13 cellular contexts compared by ENCODE assay signal in genomic region chr2:38290332-38290731, GRCh38.
A peak's percentile ranks its signal among the peaks of the same experiment; 100 is the strongest.
DNase-seq lines count a peak whose midpoint lies in the region; ATAC-seq and TF ChIP-seq lines count a peak whose summit lies in the region.
"Had no signal": no experiment of that assay in that cellular context is flagged by ENCODE, and none has a peak within 500 bp of the region (broad histone marks: within the 10 kb centered on the region; RNA-seq: fewer than 3 reads in every experiment).

No MANE protein-coding gene starts in this region.

- no peak overlapping the region for H3K4me3 Mint-ChIP-seq in nephron progenitor cell
- H3K4me3 Mint-ChIP-seq: CD4-positive, CD25-positive, alpha-beta regulatory T cell had no signal

- no peaks in the 10 kb centered on the region for H3K9me3 Mint-ChIP-seq in nephron progenitor cell

- DNase-seq in right cardiac atrium, result no peak
- DNase-seq in Right ventricle myocardium inferior (ENCODE audit: missing footprints), result no peak
- DNase-seq in NCI-H226, result peak; percentile 25
- DNase-seq in activated CD4-positive, alpha-beta T cell treated with anti-CD3 and anti-CD28 coated beads, Interleukin-2, amount 50 U/mL, for 4 hours, result no peak
- DNase-seq in nephron progenitor cell, result no peak
- DNase-seq: 8988T; AML-193; CD4-positive, CD25-positive, alpha-beta regulatory T cell; DMS79 had no signal

- ATAC-seq in right cardiac atrium (peak; percentile 33 to 43), Right ventricle myocardium inferior (no peak), esophagus mucosa (peak; percentile 16), GM21367 (IDR thresholded peaks at IDR 0.05; ENCODE audit: unreplicated experiment) (no peak)

- no peak overlapping the region for H3K27ac ChIP-seq in right cardiac atrium (ENCODE audit: low read length)
- H3K27ac ChIP-seq: BLaER1 had no signal

- peaks cover 29% of the 10 kb centered on the region for H3K36me3 Mint-ChIP-seq in nephron progenitor cell (ENCODE audit: low read depth)
- H3K36me3 Mint-ChIP-seq: CD4-positive, CD25-positive, alpha-beta regulatory T cell had no signal

- no peaks in the 10 kb centered on the region for H3K27me3 Mint-ChIP-seq in nephron progenitor cell (ENCODE audit: low read depth, poor library complexity)

- WGBS in right cardiac atrium, result 70% methylated on average over 4 of the region's 4 CpGs

- H3K27me3 ChIP-seq in right cardiac atrium (ENCODE audit: control insufficient read depth, insufficient read depth), result no peaks in the 10 kb centered on the region
- H3K27me3 ChIP-seq: BLaER1 had no signal

- TF ChIP-seq CTCF in nephron progenitor cell (IDR thresholded peaks at IDR 0.05), result no peak

- no peak overlapping the region for H3K27ac Mint-ChIP-seq in nephron progenitor cell
- H3K27ac Mint-ChIP-seq: CD4-positive, CD25-positive, alpha-beta regulatory T cell had no signal

- H3K4me1 Mint-ChIP-seq in nephron progenitor cell, result peaks cover under 1% of the 10 kb centered on the region
- H3K4me1 Mint-ChIP-seq: CD4-positive, CD25-positive, alpha-beta regulatory T cell had no signal

- intact Hi-C loops in right cardiac atrium (cut with DNase I) (no loop called here), Right ventricle myocardium inferior (cut with DNase I) (no loop called here)

- H3K4me3 ChIP-seq in right cardiac atrium (ENCODE audit: low read length), result no peak overlapping the region
- H3K4me3 ChIP-seq: BLaER1, HAP-1 had no signal

- no peaks in the 10 kb centered on the region for H3K4me1 ChIP-seq in right cardiac atrium (ENCODE audit: control insufficient read depth, insufficient read depth, low read length)
- H3K4me1 ChIP-seq: BLaER1 had no signal

- no peaks in the 10 kb centered on the region for H3K9me3 ChIP-seq in right cardiac atrium (ENCODE audit: control insufficient read depth, low read length)
- H3K9me3 ChIP-seq: BLaER1, HAP-1 had no signal

Comparison
In these comparisons a context has a peak if more than half of its experiments do, and no peak if none do; other contexts are left out.
1. ATAC-seq: peak in right cardiac atrium (2 of 2) and esophagus mucosa (single experiment); none in Right ventricle myocardium inferior (single experiment) and GM21367 (single experiment).